ENCODE assay signal across 31 cellular contexts in genomic region chr12:9344540-9344939, GRCh38.
DNase-seq lines count a peak whose midpoint lies in the region; ATAC-seq and TF ChIP-seq lines count a peak whose summit lies in the region.
"Had no signal": no experiment of that assay in that cellular context is flagged by ENCODE, and none has a peak within 500 bp of the region (broad histone marks: within the 10 kb centered on the region; RNA-seq: fewer than 3 reads in every experiment).

No MANE protein-coding gene starts in this region.

- no peaks in the 10 kb centered on the region for H3K9me3 ChIP-seq in vagina
- H3K9me3 ChIP-seq: BLaER1, lower lobe of right lung, spleen, thoracic aorta had no signal

- H3K4me1 ChIP-seq in vagina = peaks cover 7% of the 10 kb centered on the region
- H3K4me1 ChIP-seq: BLaER1, lower lobe of right lung had no signal

- intact Hi-C loops in sciatic nerve (cut with DNase I) (no loop called here), vagina (cut with DNase I) (no loop called here)

- DNase-seq in HL-60 (ENCODE audit: low read depth in 1 of 2, low spot score in 1 of 2) (no peak), amniotic epithelial cell (ENCODE audit: low read depth) (peak; percentile 87), fibroblast of the aortic adventitia (ENCODE audit: low read depth) (peak; percentile 46), sciatic nerve (ENCODE audit: low spot score) (no peak), COLO668 (lab: John Stamatoyannopoulos, UW; ENCODE audit: unreplicated experiment) (no peak), vagina (ENCODE audit: extremely low spot score in 2 of 2) (no peak)
- DNase-seq: ACHN; activated CD4-positive, alpha-beta T cell treated with anti-CD3 and anti-CD28 coated beads for 36 hours; activated CD8-positive, alpha-beta T cell treated with anti-CD3 and anti-CD28 coated beads for 36 hours; activated naive CD4-positive, alpha-beta T cell treated with anti-CD3 and anti-CD28 coated beads, Interleukin-2, amount 10 ng/mL, durations not matched to agents 7 days and 5 days; cortex of kidney; effector memory CD8-positive, alpha-beta T cell; EL; hippocampal formation; lower lobe of right lung; NCI-H1436; NCI-H2081 treated with DMSO at 0.1 percent for 48 hours; NCI-H2227 treated with DMSO at 0.1 percent for 48 hours; NCI-H69; nephron progenitor cell; retina; Right ventricle myocardium superior; spleen; stimulated activated CD4-positive, alpha-beta T cell treated with anti-CD3 and anti-CD28 coated beads, Interleukin-2, amount 100 ng/mL, for 24 hours; stimulated activated CD8-positive, alpha-beta memory T cell treated with anti-CD3 and anti-CD28 coated beads, Interleukin-4, amount 100 ng/mL, for 48 hours had no signal

- H3K27me3 ChIP-seq in HL-60 (ENCODE audit: insufficient read depth, poor library complexity, severe bottlenecking) (no peaks in the 10 kb centered on the region), vagina (no peaks in the 10 kb centered on the region)
- H3K27me3 ChIP-seq: BLaER1, spleen had no signal

- H3K4me3 ChIP-seq in HL-60 (replicated peaks; ENCODE audit: insufficient read depth, low read length) = no peak overlapping the region
- no peak overlapping the region for H3K4me3 ChIP-seq in fibroblast of the aortic adventitia (ENCODE audit: low read depth, low read length)
- H3K4me3 ChIP-seq in vagina = no peak overlapping the region
- H3K4me3 ChIP-seq: BLaER1, lower lobe of right lung, spleen, thoracic aorta had no signal

- TF ChIP-seq POLR2A in vagina (IDR thresholded peaks at IDR 0.05) = no peak

- H3K27ac ChIP-seq in HL-60 (replicated peaks) (peak overlapping the region; percentile 96; the same call in 1 of the 2 replicates), vagina (no peak overlapping the region)
- H3K27ac ChIP-seq: BLaER1, KMS-11, lower lobe of right lung, spleen, thoracic aorta had no signal

- no peaks in the 10 kb centered on the region for H3K36me3 ChIP-seq in vagina
- H3K36me3 ChIP-seq: BLaER1, lower lobe of right lung, spleen, thoracic aorta had no signal

- ATAC-seq in sciatic nerve = peak; percentile 61
- no peak for ATAC-seq in HG02973 (IDR thresholded peaks at IDR 0.05; ENCODE audit: unreplicated experiment)
- ATAC-seq: activated CD4-positive, alpha-beta T cell treated with anti-CD3 and anti-CD28 coated beads for 36 hours; activated CD8-positive, alpha-beta T cell treated with anti-CD3 and anti-CD28 coated beads for 36 hours; activated T-helper 17 cell treated with anti-CD3 and anti-CD28 coated beads, Interleukin-2, amount 50 U/mL, for 72 hours; lower lobe of right lung; Panc1 had no signal

- no peak for TF ChIP-seq CTCF in HL-60 (IDR thresholded peaks at IDR 0.05; ENCODE audit: insufficient read depth, low read length)
- no peak for TF ChIP-seq CTCF in fibroblast of the aortic adventitia (IDR thresholded peaks at IDR 0.05; ENCODE audit: insufficient read depth, low read length)
- no peak for TF ChIP-seq CTCF in vagina (IDR thresholded peaks at IDR 0.05)

Comparison
In these comparisons a context has a peak if more than half of its experiments do, and no peak if none do; other contexts are left out.
1. DNase-seq: peak in amniotic epithelial cell (single experiment) and fibroblast of the aortic adventitia (single experiment); none in HL-60 (0 of 2), sciatic nerve (single experiment), COLO668 (single experiment) and vagina (0 of 2).